Comparison of ENCODE assay signal across 14 cellular contexts in genomic region chr21:15034126-15034848, GRCh38. TPM values are rescaled to one million over a fixed set of nuclear protein-coding genes. Genes with fewer than 3 reads are reported as not detected.
A peak's percentile ranks its signal among the peaks of the same experiment; 100 is the strongest.
DNase-seq lines count a peak whose midpoint lies in the region; ATAC-seq and TF ChIP-seq lines count a peak whose summit lies in the region.
"Had no signal": no experiment of that assay in that cellular context is flagged by ENCODE, and none has a peak within 500 bp of the region (broad histone marks: within the 10 kb centered on the region; RNA-seq: fewer than 3 reads in every experiment).

No MANE protein-coding gene starts in this region.

- no peaks in the 10 kb centered on the region for H3K9me2 ChIP-seq in hepatocyte (replicated peaks; ENCODE audit: insufficient read depth)

- H3K36me3 Mint-ChIP-seq in activated naive CD4-positive, alpha-beta T cell treated with anti-CD3 and anti-CD28 coated beads, Interleukin-2, amount 50 U/mL, for 72 hours, result peaks cover 1 to 14% of the 10 kb centered on the region in 2 donors
- H3K36me3 Mint-ChIP-seq in activated naive CD8-positive, alpha-beta T cell, result peaks cover 8% of the 10 kb centered on the region

- H4K20me1 ChIP-seq in hepatocyte (ENCODE audit: insufficient read depth, poor library complexity, severe bottlenecking), result peaks cover 31% of the 10 kb centered on the region

- H3K9me3 ChIP-seq in hepatocyte (ENCODE audit: low read depth) (no peaks in the 10 kb centered on the region), subcutaneous abdominal adipose tissue (ENCODE audit: control insufficient read depth in 5 of 5, low read length in 5 of 5) (no peaks in the 10 kb centered on the region), WERI-Rb-1 (ENCODE audit: severe bottlenecking) (no peaks in the 10 kb centered on the region)
- H3K9me3 ChIP-seq: prostate gland, transverse colon had no signal

- H3K27ac ChIP-seq in hepatocyte, result peak overlapping the region; percentile 36
- peak overlapping the region; percentile 69 for H3K27ac ChIP-seq in subcutaneous abdominal adipose tissue (ENCODE audit: low read depth, low read length)
- H3K27ac ChIP-seq in WERI-Rb-1, result no peak overlapping the region
- H3K27ac ChIP-seq: prostate gland, transverse colon had no signal

- in situ Hi-C loops in GM13976 (cut with MboI; ENCODE audit: low sequenced_read_pairs, unreplicated experiment), result loop anchor here (25.0 kb wide), 1 partner anchor 497 kb away; the partner anchor contains the start of gene SAMSN1

- peak; percentile 52 to 84 for ATAC-seq in activated naive CD4-positive, alpha-beta T cell treated with anti-CD3 and anti-CD28 coated beads, Interleukin-2, amount 50 U/mL, for 72 hours
- ATAC-seq: HCT116 had no signal

- peaks cover 85% of the 10 kb centered on the region for H3K79me2 ChIP-seq in hepatocyte

- no peak overlapping the region for H2AFZ ChIP-seq in hepatocyte

- H3K36me3 ChIP-seq in hepatocyte (replicated peaks; ENCODE audit: insufficient read depth, low read depth) (no peaks in the 10 kb centered on the region), subcutaneous abdominal adipose tissue (ENCODE audit: control insufficient read depth in 5 of 5, insufficient read depth in 5 of 5, low read length in 5 of 5) (peaks cover 0 to 21% (median 2%) of the 10 kb centered on the region in 5 donors), WERI-Rb-1 (peaks cover 5% of the 10 kb centered on the region; the same call in 1 of the 2 replicates)
- H3K36me3 ChIP-seq: prostate gland, transverse colon had no signal

- TF ChIP-seq CTCF in hepatocyte (IDR thresholded peaks at IDR 0.05; ENCODE audit: poor library complexity) (no peak), WERI-Rb-1 (IDR thresholded peaks at IDR 0.05; ENCODE audit: low read depth, low read length) (no peak), GM13976 (IDR thresholded peaks at IDR 0.05; ENCODE audit: borderline replicate concordance, control extremely low read depth, extremely low read depth, insufficient read depth, missing control alignments) (no peak)

- H3K9me3 Mint-ChIP-seq in activated naive CD4-positive, alpha-beta T cell treated with anti-CD3 and anti-CD28 coated beads, Interleukin-2, amount 50 U/mL, for 72 hours, result no peaks in the 10 kb centered on the region
- no peaks in the 10 kb centered on the region for H3K9me3 Mint-ChIP-seq in activated naive CD8-positive, alpha-beta T cell (ENCODE audit: low read depth)

- H3K27me3 ChIP-seq in hepatocyte, result no peaks in the 10 kb centered on the region
- H3K27me3 ChIP-seq in subcutaneous abdominal adipose tissue (ENCODE audit: control insufficient read depth in 5 of 5, insufficient read depth in 4 of 5, low read length in 5 of 5), result no peaks in the 10 kb centered on the region
- no peaks in the 10 kb centered on the region for H3K27me3 ChIP-seq in WERI-Rb-1 (ENCODE audit: insufficient read depth, low read depth, severe bottlenecking)
- H3K27me3 ChIP-seq: transverse colon had no signal

- peak overlapping the region; percentile 50 for H3K4me2 ChIP-seq in hepatocyte

- no peak for DNase-seq in activated naive CD4-positive, alpha-beta T cell treated with anti-CD3 and anti-CD28 coated beads, Interleukin-2, amount 50 U/mL, for 72 hours (ENCODE audit: low spot score in 2 of 2)
- DNase-seq in activated naive CD4-positive, alpha-beta T cell (lab: John Stamatoyannopoulos, UW), result no peak
- no peak for DNase-seq in hepatocyte (ENCODE audit: low spot score)
- no peak for DNase-seq in WERI-Rb-1
- no peak for DNase-seq in hypothalamus (lab: John Stamatoyannopoulos, UW)
- no peak for DNase-seq in GM13976 (ENCODE audit: low spot score)
- DNase-seq: cortex of kidney, mesendoderm, NCI-H2171, transverse colon had no signal

- no peak overlapping the region for H3K9ac ChIP-seq in subcutaneous abdominal adipose tissue (ENCODE audit: low read length in 5 of 5)

- H3K4me1 ChIP-seq in hepatocyte (ENCODE audit: insufficient read depth) (peaks cover 18% of the 10 kb centered on the region), subcutaneous abdominal adipose tissue (ENCODE audit: control insufficient read depth in 5 of 5, insufficient read depth in 5 of 5, low read length in 5 of 5) (peaks cover 0 to 22% (median 8%) of the 10 kb centered on the region in 5 donors)
- H3K4me1 ChIP-seq: prostate gland had no signal

- peak overlapping the region; percentile 6 for H3K4me3 Mint-ChIP-seq in activated naive CD8-positive, alpha-beta T cell

- WGBS in hepatocyte (ENCODE audit: low lambda C conversion rate, missing lambda C conversion rate), result 63% methylated on average over 2 of the region's 2 CpGs

- peaks cover 54% of the 10 kb centered on the region for H3K4me1 Mint-ChIP-seq in activated naive CD8-positive, alpha-beta T cell (ENCODE audit: low read depth)

- peak overlapping the region; percentile 64 to 70 for H3K27ac Mint-ChIP-seq in activated naive CD4-positive, alpha-beta T cell treated with anti-CD3 and anti-CD28 coated beads, Interleukin-2, amount 50 U/mL, for 72 hours
- H3K27ac Mint-ChIP-seq in activated naive CD8-positive, alpha-beta T cell, result peak overlapping the region; percentile 76

- H3K27me3 Mint-ChIP-seq in activated naive CD8-positive, alpha-beta T cell, result no peaks in the 10 kb centered on the region

- H3K4me3 ChIP-seq in hepatocyte (no peak overlapping the region), subcutaneous abdominal adipose tissue (ENCODE audit: low read depth in 1 of 5, low read length in 5 of 5) (no peak overlapping the region), WERI-Rb-1 (ENCODE audit: low read depth, low read length) (no peak overlapping the region)
- H3K4me3 ChIP-seq: prostate gland, transverse colon had no signal

RNA-seq across cellular contexts. Expression of gene NRIP1, which starts 30.5 kb away (rescaled TPM):
- total RNA-seq in activated naive CD4-positive, alpha-beta T cell treated with anti-CD3 and anti-CD28 coated beads, Interleukin-2, amount 50 U/mL, for 72 hours, result 10 to 100 TPM in 1 of 2 donors, 1 to 10 TPM in 1; 7.6 to 11.3 TPM
- 58.5 and 62.4 TPM in 2 replicates for total RNA-seq in hepatocyte
- 11.5 and 12.0 TPM in 2 replicates for polyA plus RNA-seq in hepatocyte
